13 cellular contexts compared by ENCODE assay signal in genomic region chr5:60652206-60652605, GRCh38. TPM values are rescaled to one million over a fixed set of nuclear protein-coding genes. Genes with fewer than 3 reads are reported as not detected.
DNase-seq lines count a peak whose midpoint lies in the region; ATAC-seq, FAIRE-seq and TF ChIP-seq lines count a peak whose summit lies in the region.
"Had no signal": no experiment of that assay in that cellular context is flagged by ENCODE, and none has a peak within 500 bp of the region (broad histone marks: within the 10 kb centered on the region; RNA-seq: fewer than 3 reads in every experiment).

No MANE protein-coding gene starts in this region.

- in situ Hi-C loops in SK-MEL-5 (cut with HindIII; ENCODE audit: low pct_unique_long_range_greater_than_20kb, low sequenced_read_pairs), result no loop called here

- CTCF ChIA-PET in A549 (lab: Yijun Ruan, JAX), result interaction anchor here (0.7 to 1.9 kb wide), 4 partner anchors 16 to 842 kb away, joined by 3 to 6 read pairs (median 5); no protein-coding TSS in a partner anchor

- TF ChIP-seq CTCF in A549 (IDR thresholded peaks at IDR 0.05) (no peak), fibroblast of villous mesenchyme (IDR thresholded peaks at IDR 0.05; ENCODE audit: insufficient read depth, low read depth, low read length) (no peak)

- H3K4me1 ChIP-seq in A549, result peaks cover 10% of the 10 kb centered on the region; the same call in 2 of the 3 replicates
- H3K4me1 ChIP-seq: neural progenitor cell, uterus had no signal

- WGBS in A549 (ENCODE audit: missing lambda C conversion rate), result 58% methylated on average over 2 of the region's 2 CpGs

- H3K4me2 ChIP-seq in A549, result peak overlapping the region; percentile 20; the same call in 1 of the 3 replicates
- H3K4me2 ChIP-seq: neural progenitor cell had no signal

- no peaks in the 10 kb centered on the region for H3K4me1 Mint-ChIP-seq in immature natural killer cell
- H3K4me1 Mint-ChIP-seq: neural progenitor cell had no signal

- H3K27ac Mint-ChIP-seq in immature natural killer cell, result no peak overlapping the region
- H3K27ac Mint-ChIP-seq: CD4-positive, alpha-beta T cell; neural progenitor cell had no signal

- H3K27me3 Mint-ChIP-seq in immature natural killer cell (ENCODE audit: low read depth in 3 of 3), result no peaks in the 10 kb centered on the region
- H3K27me3 Mint-ChIP-seq: CD4-positive, alpha-beta T cell had no signal

- no peak for TF ChIP-seq POLR2A in A549 (IDR thresholded peaks at IDR 0.05; ENCODE audit: low read length)
- no peak for TF ChIP-seq POLR2A in H54 (IDR thresholded peaks at IDR 0.05; ENCODE audit: low read depth, low read length)

- no peak overlapping the region for H3K27ac ChIP-seq in A549
- H3K27ac ChIP-seq: neural progenitor cell, uterus had no signal

- POLR2A ChIA-PET in A549 (lab: Yijun Ruan, JAX), result no interaction called here

- H3K4me3 ChIP-seq in A549 (no peak overlapping the region), fibroblast of villous mesenchyme (ENCODE audit: low read depth, low read length) (no peak overlapping the region)
- H3K4me3 ChIP-seq: neural progenitor cell, uterus had no signal

- H3K36me3 Mint-ChIP-seq in immature natural killer cell, result no peaks in the 10 kb centered on the region

- peak; percentile 71 to 81 for ATAC-seq in A549
- no peak for ATAC-seq in HG02970 (IDR thresholded peaks at IDR 0.05; ENCODE audit: low FRiP score, unreplicated experiment)
- no peak for ATAC-seq in HG02840 (IDR thresholded peaks at IDR 0.05; ENCODE audit: low FRiP score, unreplicated experiment)

- H3K9me3 Mint-ChIP-seq in immature natural killer cell, result peaks cover 0 to 5% (median 0%) of the 10 kb centered on the region in 6 donors
- H3K9me3 Mint-ChIP-seq: CD4-positive, alpha-beta T cell had no signal

- no peak for TF ChIP-seq EP300 in A549 (IDR thresholded peaks at IDR 0.05)

- TF ChIP-seq RAD21 in A549 (conservative IDR thresholded peaks at IDR 0.05 in 1 of 2, IDR thresholded peaks at IDR 0.05 in 1 of 2), result no peak

- H3K9me3 ChIP-seq in A549, result peaks cover 18% of the 10 kb centered on the region
- H3K9me3 ChIP-seq: uterus had no signal

- DNase-seq in A549 (ENCODE audit: low read depth in 1 of 2, low spot score in 1 of 2), result peak; percentile 12 to 44
- peak; percentile 19 for DNase-seq in H54 (ENCODE audit: insufficient read length, low spot score)
- peak; percentile 25 for DNase-seq in SK-MEL-5 (ENCODE audit: low read depth, low spot score)
- peak; percentile 92 for DNase-seq in fibroblast of villous mesenchyme (ENCODE audit: low read depth)
- DNase-seq in immature natural killer cell, result no peak
- DNase-seq in COLO668 (lab: John Stamatoyannopoulos, UW; ENCODE audit: unreplicated experiment), result no peak
- DNase-seq: CD4-positive, alpha-beta T cell; cerebellar nuclear complex; NCI-H1694; uterus had no signal

- no peak overlapping the region for H3K4me3 Mint-ChIP-seq in immature natural killer cell
- H3K4me3 Mint-ChIP-seq: CD4-positive, alpha-beta T cell; neural progenitor cell had no signal

- FAIRE-seq in A549 (lab: Jason Lieb, UNC), result peak; percentile 56
- peak; percentile 93 for FAIRE-seq in H54 (lab: Jason Lieb, UNC)

TF ChIP-seq in A549, 52 proteins besides CTCF, POLR2A, EP300 and RAD21:
- TF ChIP-seq FOSL2 (IDR thresholded peaks at IDR 0.05), result no peak
- TF ChIP-seq FOSL2 (CRISPR knock-in tag; IDR thresholded peaks at IDR 0.05), result peak; percentile 81
- TF ChIP-seq TP53 (CRISPR knock-in tag; IDR thresholded peaks at IDR 0.05), result no peak
- TF ChIP-seq JUNB (IDR thresholded peaks at IDR 0.05), result peak; percentile 21; the same call in 1 of the 2 replicates
- TF ChIP-seq RFX5 (IDR thresholded peaks at IDR 0.05), result peak; percentile 81
- peak; percentile 47 for TF ChIP-seq MAFK (IDR thresholded peaks at IDR 0.05; ENCODE audit: partially characterized antibody)
- no peak for TF ChIP-seq HOXA7 (CRISPR knock-in tag; IDR thresholded peaks at IDR 0.05)
- peak; percentile 23 to 78; a peak in 2 of 4 replicates for TF ChIP-seq CEBPB (IDR thresholded peaks at IDR 0.05)

RNA-seq across cellular contexts. Expression of gene DEPDC1B, which starts 47.8 kb away (rescaled TPM):
- polyA plus RNA-seq in A549 (2011; rRNA removed), result 27.2 and 34.8 TPM in 2 replicates
- 17.4 and 18.5 TPM in 2 replicates for polyA plus RNA-seq in A549 (2012; cell fraction: cytosol; rRNA removed)
- 7.4 and 10.5 TPM in 2 replicates for polyA plus RNA-seq in A549 (2012; cell fraction: nucleus; rRNA removed)
- 15.9 to 18.5 TPM (median 17.4 TPM) in 3 replicates for polyA plus RNA-seq in A549 (2017; fragmentation: RNase III; extraction: RNeasy Plus Mini Kit Qiagen cat#74134 plus additional on column Dnase treatment)
- polyA minus RNA-seq in A549 (2011; rRNA and poly(A)+ RNA removed), result 18.6 and 21.7 TPM in 2 replicates
- 18.8 and 21.5 TPM in 2 replicates for total RNA-seq in SK-MEL-5 (2014; rRNA removed; shearing (Covaris generic))
- polyA plus RNA-seq in SK-MEL-5 (2015; cell fraction: cytosol; rRNA removed), result 15.9 and 29.9 TPM in 2 replicates
- 17.1 and 18.3 TPM in 2 replicates for polyA plus RNA-seq in SK-MEL-5 (2015; cell fraction: nucleus; rRNA removed)
- 5.2 and 8.6 TPM in 2 replicates for total RNA-seq in fibroblast of villous mesenchyme
- 1 to 10 TPM in 1 of 3 donors, under 1 TPM in 2; 0.67 to 1.4 (median 0.88) TPM for polyA plus RNA-seq in immature natural killer cell

Comparison
In these comparisons a context has a peak if more than half of its experiments do, and no peak if none do; other contexts are left out.
1. ATAC-seq: peak in A549 (2 of 2); none in HG02970 (single experiment) and HG02840 (single experiment).
2. DNase-seq: peak in A549 (2 of 2), H54 (single experiment), SK-MEL-5 (single experiment) and fibroblast of villous mesenchyme (single experiment); none in immature natural killer cell (0 of 3) and COLO668 (single experiment).